In the genomic region with DNA sequence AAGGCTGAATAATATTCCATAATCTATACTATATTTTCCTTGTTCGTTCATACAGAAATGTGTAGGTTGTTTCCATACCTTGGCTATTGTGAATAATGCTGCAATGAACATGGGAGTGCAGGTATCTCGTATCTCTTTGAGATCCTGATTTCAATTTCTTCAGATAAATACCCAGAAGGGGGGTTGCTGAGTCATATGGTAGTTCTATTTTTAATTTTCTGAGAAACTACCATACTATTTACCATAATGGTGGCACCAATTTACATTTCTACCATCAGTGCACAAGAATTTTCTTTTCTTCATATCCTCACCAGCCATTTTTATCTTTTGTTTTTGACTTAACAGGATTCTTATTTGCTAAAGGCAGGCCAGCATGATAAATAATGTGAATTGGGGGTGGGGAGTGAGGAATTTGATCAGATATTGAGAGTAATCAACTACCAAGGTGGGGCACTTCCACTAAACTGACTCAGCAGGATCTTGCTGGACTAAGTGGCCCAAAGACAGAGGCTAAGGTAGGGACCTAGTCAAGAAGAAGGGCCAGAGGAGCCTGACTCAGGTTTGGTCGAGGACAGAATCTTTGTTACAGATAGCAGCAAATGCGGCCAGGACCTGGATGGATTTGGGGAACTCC, we compare ENCODE assay signal across 1 cellular context.
TF ChIP-seq lines count a peak whose summit lies in the region.

No MANE protein-coding gene starts in this region.

TF ChIP-seq in K562, 482 proteins besides CTCF, POLR2A, EP300 and RAD21:
- TF ChIP-seq ZNF316 (IDR thresholded peaks at IDR 0.05) (peak; percentile 64), MAFG (tag; conservative IDR thresholded peaks at IDR 0.05) (peak; percentile 29; the same call in 1 of the 2 replicates), MAX (CRISPR knock-in tag; IDR thresholded peaks at IDR 0.05) (no peak), NFE2 (IDR thresholded peaks at IDR 0.05; ENCODE audit: low read depth) (peak; percentile 13; the same call in 1 of the 2 replicates), XRCC4 (IDR thresholded peaks at IDR 0.05; ENCODE audit: extremely low read depth, insufficient read depth, insufficient read length) (no peak), FOSL1 (tag; conservative IDR thresholded peaks at IDR 0.05) (peak; percentile 37; the same call in 1 of the 2 replicates), C11orf30 (IDR thresholded peaks at IDR 0.05; ENCODE audit: low read depth) (peak; percentile 68)
TF ChIP-seq in K562: peak in this region for 5.
